Comparison of ENCODE assay signal across 1 cellular context in the genomic region with DNA sequence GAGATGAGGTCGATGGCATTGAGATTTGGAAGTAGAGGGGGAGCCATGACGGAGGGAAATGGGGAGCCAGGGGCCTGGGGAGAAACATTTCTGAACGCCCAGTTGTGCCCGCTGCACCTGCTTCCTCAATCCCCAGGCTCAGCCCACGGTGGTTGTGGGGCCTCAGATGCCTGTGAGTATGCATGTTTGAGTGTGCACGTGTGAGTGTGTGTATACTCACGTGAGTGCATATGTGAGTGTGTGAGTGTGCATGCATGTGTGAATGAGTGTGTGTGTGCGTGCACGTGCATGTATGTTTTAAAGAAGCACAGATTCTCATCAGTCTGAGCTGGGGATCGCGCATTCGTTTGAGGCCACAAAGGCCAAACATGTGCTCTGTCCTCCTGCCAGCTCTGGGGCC.
A peak's percentile ranks its signal among the peaks of the same experiment; 100 is the strongest.
TF ChIP-seq lines count a peak whose summit lies in the region.

No MANE protein-coding gene starts in this region.

TF ChIP-seq in HepG2, 621 proteins besides CTCF, POLR2A, EP300 and RAD21 (continued from another document):
- TF ChIP-seq MNT (IDR thresholded peaks at IDR 0.05) = peak; percentile 73
- TF ChIP-seq TAF1 (CRISPR knock-in tag; IDR thresholded peaks at IDR 0.05) = no peak
- TF ChIP-seq ARID2 (CRISPR knock-in tag; IDR thresholded peaks at IDR 0.05; ENCODE audit: borderline replicate concordance) = no peak
- no peak for TF ChIP-seq SRY (CRISPR knock-in tag; IDR thresholded peaks at IDR 0.05)
- no peak for TF ChIP-seq SMARCC2 (IDR thresholded peaks at IDR 0.05)
